In genomic region chr1:24921938-24922662, GRCh38 we compare ENCODE assay signal across 1 cellular context.
TF ChIP-seq lines count a peak whose summit lies in the region.

No MANE protein-coding gene starts in this region.

TF ChIP-seq in HepG2, 621 proteins besides CTCF, POLR2A, EP300 and RAD21 (continued from another document):
- TF ChIP-seq ZNF318 (CRISPR knock-in tag; IDR thresholded peaks at IDR 0.05) (no peak), CBX1 (IDR thresholded peaks at IDR 0.05; ENCODE audit: low read depth) (no peak)
